Comparison of ENCODE assay signal across 8 cellular contexts in genomic region chr2:152334701-152335015, GRCh38. TPM values are rescaled to one million over a fixed set of nuclear protein-coding genes. Genes with fewer than 3 reads are reported as not detected.
A peak's percentile ranks its signal among the peaks of the same experiment; 100 is the strongest.
DNase-seq lines count a peak whose midpoint lies in the region; ATAC-seq and TF ChIP-seq lines count a peak whose summit lies in the region.

No MANE protein-coding gene starts in this region.

- 5 to 6% methylated on average over 11 of the region's 11 CpGs for WGBS in GM23248 (ENCODE audit: low coverage in 1 of 2, low lambda C conversion rate in 2 of 2, missing lambda C conversion rate in 2 of 2), 2 experiments

- peak overlapping the region; percentile 97 for H3K4me2 ChIP-seq in GM23248 (ENCODE audit: unreplicated experiment)

- ATAC-seq in GM18519 (IDR thresholded peaks at IDR 0.05; ENCODE audit: low FRiP score, unreplicated experiment): no peak

- H3K27me3 ChIP-seq in GM23248 (replicated peaks; ENCODE audit: insufficient read depth) (no peaks in the 10 kb centered on the region), WERI-Rb-1 (ENCODE audit: insufficient read depth, low read depth, severe bottlenecking) (no peaks in the 10 kb centered on the region)

- H3K27ac ChIP-seq in GM23248 (no peak overlapping the region), WERI-Rb-1 (no peak overlapping the region)

- no peaks in the 10 kb centered on the region for H4K20me1 ChIP-seq in GM23248 (ENCODE audit: insufficient read depth)

- H2AFZ ChIP-seq in GM23248: peak overlapping the region; percentile 98

- peaks cover 12% of the 10 kb centered on the region; the same call in 1 of the 2 replicates for H3F3A ChIP-seq in GM23248 (ENCODE audit: insufficient read depth)

- in situ Hi-C loops in GM23248 (cut with MboI): no loop called here

- H3K4me3 ChIP-seq in GM23248 (peak overlapping the region; percentile 85), WERI-Rb-1 (ENCODE audit: low read depth, low read length) (peak overlapping the region; percentile 92), foreskin fibroblast (ENCODE audit: low read depth in 1 of 2, low read length in 2 of 2) (peak overlapping the region; percentile 69 to 77), skeletal muscle cell (ENCODE audit: low read depth, low read length) (peak overlapping the region; percentile 84)

- no peak for DNase-seq in GM23248
- DNase-seq in WERI-Rb-1: no peak
- no peak for DNase-seq in foreskin fibroblast
- DNase-seq in skeletal muscle cell (ENCODE audit: low read depth): no peak
- DNase-seq in RPMI8226: no peak
- DNase-seq in NOMO-1 treated with DMSO at 0.1 percent for 48 hours (lab: John Stamatoyannopoulos, UW; ENCODE audit: unreplicated experiment): no peak
- DNase-seq in foreskin melanocyte: no peak

- H3K79me2 ChIP-seq in GM23248 (ENCODE audit: insufficient read depth): peaks cover 34% of the 10 kb centered on the region

- peak overlapping the region; percentile 78 for H3K9ac ChIP-seq in GM23248

- H3K9me2 ChIP-seq in GM23248 (ENCODE audit: insufficient read depth): no peaks in the 10 kb centered on the region

- H3K36me3 ChIP-seq in GM23248 (ENCODE audit: low read depth): no peaks in the 10 kb centered on the region
- H3K36me3 ChIP-seq in WERI-Rb-1: no peaks in the 10 kb centered on the region

- TF ChIP-seq CTCF in WERI-Rb-1 (IDR thresholded peaks at IDR 0.05; ENCODE audit: low read depth, low read length) (no peak), foreskin fibroblast (IDR thresholded peaks at IDR 0.05; ENCODE audit: low read depth, low read length) (no peak)

- H3K9me3 ChIP-seq in GM23248 (ENCODE audit: low read depth) (no peaks in the 10 kb centered on the region), WERI-Rb-1 (ENCODE audit: severe bottlenecking) (no peaks in the 10 kb centered on the region)

- H3K4me1 ChIP-seq in GM23248 (ENCODE audit: insufficient read depth): peaks cover 14% of the 10 kb centered on the region; the same call in 1 of the 2 replicates

RNA-seq across cellular contexts. Expression of gene FMNL2, which starts 0.3 kb away (rescaled TPM):
- total RNA-seq in GM23248 (2014; rRNA removed; shearing (Covaris generic)): 18.6 and 19.6 TPM in 2 replicates
- polyA plus RNA-seq in GM23248 (2016; fragmentation: Nextera tagmentation; extraction: Ambion mirVana): 3.8 and 4.4 TPM in 2 replicates
